27 cellular contexts compared by ENCODE assay signal in genomic region chr7:116071629-116072028, GRCh38.
"Had no signal": no experiment of that assay in that cellular context is flagged by ENCODE, and none has a peak within 500 bp of the region (broad histone marks: within the 10 kb centered on the region; RNA-seq: fewer than 3 reads in every experiment).

No MANE protein-coding gene starts in this region.

- ATAC-seq: activated CD4-positive, alpha-beta T cell treated with anti-CD3 and anti-CD28 coated beads for 36 hours; activated T-helper 17 cell treated with anti-CD3 and anti-CD28 coated beads, Interleukin-2, amount 50 U/mL, for 72 hours; effector memory CD8-positive, alpha-beta T cell; esophagus mucosa; left lobe of liver; sciatic nerve; stimulated activated effector memory CD8-positive, alpha-beta T cell treated with anti-CD3 and anti-CD28 coated beads, Interleukin-12 subunit alpha, Interleukin-12 subunit beta, amount 100 ng/mL, for 72 hours had no signal

- H3K4me1 ChIP-seq: adrenal gland, ascending aorta, parathyroid adenoma, transverse colon, uterus had no signal

- H3K27ac ChIP-seq: adrenal gland, ascending aorta, brain microvascular endothelial cell, hepatocyte, parathyroid adenoma, transverse colon, uterus had no signal

- DNase-seq: activated B cell treated with CpG ODN at 0.5 μM for 24 hours; activated CD4-positive, alpha-beta T cell treated with anti-CD3 and anti-CD28 coated beads for 36 hours; activated CD4-positive, alpha-beta T cell treated with anti-CD3 and anti-CD28 coated beads, Interleukin-2, amount 50 U/mL, for 4 hours; activated CD8-positive, alpha-beta memory T cell treated with anti-CD3 and anti-CD28 coated beads for 24 hours; activated CD8-positive, alpha-beta memory T cell treated with anti-CD3 and anti-CD28 coated beads, Interleukin-2, amount 50 U/mL, for 4 hours; activated T-cell treated with anti-CD3 and anti-CD28 coated beads, Interleukin-2, amount 50 U/mL, for 24 hours; adrenal gland; brain microvascular endothelial cell; caudate nucleus; effector memory CD8-positive, alpha-beta T cell; glutamatergic neuron; immature natural killer cell; naive B cell; nucleus accumbens; small intestine; stimulated activated CD4-positive, alpha-beta T cell treated with anti-CD3 and anti-CD28 coated beads, Interleukin-2, amount 100 ng/mL, for 24 hours; transverse colon; uterus had no signal

- H3K36me3 ChIP-seq: adrenal gland, ascending aorta, brain microvascular endothelial cell, transverse colon, uterus had no signal

- H3K27me3 ChIP-seq: adrenal gland, ascending aorta, brain microvascular endothelial cell, hepatocyte, transverse colon, uterus had no signal

- H3K4me3 ChIP-seq: adrenal gland, ascending aorta, hepatocyte, lung, transverse colon, uterus had no signal

- H3K9me3 ChIP-seq: ascending aorta, transverse colon, uterus had no signal
